ENCODE assay signal across 14 cellular contexts in the genomic region with DNA sequence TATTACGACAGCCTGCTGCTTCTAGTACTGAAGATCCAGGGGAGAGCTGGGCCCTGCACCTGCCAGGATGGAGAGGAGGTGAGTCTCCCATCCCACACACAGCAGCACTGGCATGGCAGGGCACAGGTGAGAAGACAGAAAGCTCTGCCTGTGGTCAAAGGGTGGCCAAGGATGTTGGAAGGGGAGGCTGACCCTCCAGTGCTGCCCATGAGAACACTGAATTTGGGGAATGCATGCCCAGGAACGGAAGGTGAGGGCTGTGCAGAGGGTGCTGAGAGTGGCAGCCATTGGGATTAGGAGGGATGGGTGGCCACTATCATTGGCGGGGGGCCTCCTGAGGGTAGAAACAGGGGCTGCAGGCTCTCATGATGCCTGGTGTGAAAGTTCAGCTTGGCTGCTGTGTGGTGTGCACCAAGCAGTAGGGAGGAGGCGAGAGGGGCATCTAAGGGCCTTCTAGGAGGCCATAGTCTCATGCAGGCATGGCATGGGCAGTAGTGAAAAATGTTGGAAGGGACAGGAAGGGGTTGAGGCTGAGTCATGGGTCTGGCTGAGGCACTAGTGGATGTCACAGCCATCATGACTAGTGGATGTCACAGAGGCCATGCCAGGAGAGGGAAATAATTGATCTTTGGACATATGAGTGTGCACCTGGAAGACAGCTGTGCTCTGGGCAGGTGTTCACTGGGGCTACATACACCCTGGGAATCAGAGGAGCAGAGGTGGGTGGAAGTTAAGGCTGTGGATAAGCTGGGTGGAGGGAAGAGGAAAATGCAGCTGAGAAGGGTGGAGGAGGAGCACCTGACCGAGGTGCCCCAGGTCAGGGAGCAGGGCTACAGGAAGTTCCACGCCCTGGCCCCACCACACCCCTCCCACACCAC. TPM values are rescaled to one million over a fixed set of nuclear protein-coding genes. Genes with fewer than 3 reads are reported as not detected.
A peak's percentile ranks its signal among the peaks of the same experiment; 100 is the strongest.
DNase-seq lines count a peak whose midpoint lies in the region; TF ChIP-seq lines count a peak whose summit lies in the region.
"Had no signal": no experiment of that assay in that cellular context is flagged by ENCODE, and none has a peak within 500 bp of the region (broad histone marks: within the 10 kb centered on the region; RNA-seq: fewer than 3 reads in every experiment).

No MANE protein-coding gene starts in this region.

- H3K9me2 ChIP-seq in GM23248 (ENCODE audit: insufficient read depth) (no peaks in the 10 kb centered on the region), PC-9 (ENCODE audit: insufficient read depth) (no peaks in the 10 kb centered on the region)

- no peak for TF ChIP-seq CTCF in PC-9 (conservative IDR thresholded peaks at IDR 0.05)
- no peak for TF ChIP-seq CTCF in fibroblast of mammary gland (conservative IDR thresholded peaks at IDR 0.05; ENCODE audit: control insufficient read depth, insufficient read depth, low read depth, low read length)
- TF ChIP-seq CTCF in spleen (IDR thresholded peaks at IDR 0.05 in 8 of 11, conservative IDR thresholded peaks at IDR 0.05 in 3 of 11) = no peak

- 84 to 95% methylated on average over 6 of the region's 6 CpGs for WGBS in GM23248 (ENCODE audit: low coverage in 1 of 2, low lambda C conversion rate in 2 of 2, missing lambda C conversion rate in 2 of 2), 2 experiments
- WGBS in spleen, 5 donors = 78 to 82% (median 80%) methylated on average over 6 of the region's 6 CpGs

- H3K4me1 ChIP-seq in GM23248 (ENCODE audit: insufficient read depth) (peaks cover 35% of the 10 kb centered on the region), PC-9 (replicated peaks; ENCODE audit: insufficient read depth) (peaks cover 30% of the 10 kb centered on the region), spleen (peaks cover 11 to 34% (median 29%) of the 10 kb centered on the region in 6 donors)

- BruUV-seq in PC-9 (replicated peaks; lab: Mats Ljungman, UMichigan) = no TSS peak

- no peak overlapping the region for H2AFZ ChIP-seq in GM23248
- no peak overlapping the region for H2AFZ ChIP-seq in PC-9

- H3K27ac ChIP-seq in GM23248 (no peak overlapping the region), PC-9 (no peak overlapping the region), spleen (peak overlapping the region in 2 of 8 donors; percentile 69 to 79)
- H3K27ac ChIP-seq: KMS-11, suprapubic skin had no signal

- no peaks in the 10 kb centered on the region for H3K9me3 ChIP-seq in GM23248 (ENCODE audit: low read depth)
- H3K9me3 ChIP-seq in PC-9 (ENCODE audit: insufficient read depth, low read depth) = no peaks in the 10 kb centered on the region
- no peaks in the 10 kb centered on the region for H3K9me3 ChIP-seq in spleen
- H3K9me3 ChIP-seq: suprapubic skin had no signal

- POLR2A ChIA-PET in PC-9 (lab: Charles Lee; ENCODE audit: unreplicated experiment) = interaction anchor here (0.5 kb wide), 1 partner anchor 10 kb away, joined by 7 read pairs; no protein-coding TSS in a partner anchor

- DNase-seq in GM23248 (peak; percentile 42), PC-9 (peak; percentile 24 to 39), fibroblast of mammary gland (ENCODE audit: low read depth) (peak; percentile 15), spleen (peak; percentile 22), posterior vena cava (ENCODE audit: low spot score) (no peak), NOMO-1 (lab: John Stamatoyannopoulos, UW; ENCODE audit: unreplicated experiment in 2 of 2) (no peak), AG08396 (ENCODE audit: low spot score) (no peak)
- DNase-seq: foreskin melanocyte, NCI-H1930 had no signal

- in situ Hi-C loops in GM23248 (cut with MboI) = no loop called here

- H3K79me2 ChIP-seq in GM23248 (ENCODE audit: insufficient read depth) (no peaks in the 10 kb centered on the region), PC-9 (ENCODE audit: low read depth) (no peaks in the 10 kb centered on the region)

- no peak overlapping the region for H3K4me3 ChIP-seq in GM23248
- H3K4me3 ChIP-seq in PC-9 = no peak overlapping the region
- H3K4me3 ChIP-seq in fibroblast of mammary gland (ENCODE audit: control insufficient read depth, low read depth, low read length) = no peak overlapping the region
- no peak overlapping the region for H3K4me3 ChIP-seq in spleen
- H3K4me3 ChIP-seq: suprapubic skin had no signal

- no peak overlapping the region for H3K4me2 ChIP-seq in GM23248 (ENCODE audit: unreplicated experiment)
- peak overlapping the region; percentile 44 for H3K4me2 ChIP-seq in PC-9
- H3K4me2 ChIP-seq: KMS-11 had no signal

- H3K27me3 ChIP-seq in GM23248 (replicated peaks; ENCODE audit: insufficient read depth) = no peaks in the 10 kb centered on the region
- H3K27me3 ChIP-seq in PC-9 (ENCODE audit: insufficient read depth, low read depth) = no peaks in the 10 kb centered on the region
- peaks cover 0 to 37% (median 0%) of the 10 kb centered on the region in 7 donors for H3K27me3 ChIP-seq in spleen (replicated peaks in 1 of 7)
- H3K27me3 ChIP-seq: suprapubic skin had no signal

- CTCF ChIA-PET in PC-9 (lab: Charles Lee) = interaction anchor here (0.6 to 1.0 kb wide), 3 partner anchors 27 to 59 kb away, joined by 4 read pairs; no protein-coding TSS in a partner anchor

- TF ChIP-seq POLR2A in spleen (IDR thresholded peaks at IDR 0.05) = no peak

- no peaks in the 10 kb centered on the region for H3K36me3 ChIP-seq in GM23248 (ENCODE audit: low read depth)
- no peaks in the 10 kb centered on the region for H3K36me3 ChIP-seq in PC-9 (ENCODE audit: low read depth)
- H3K36me3 ChIP-seq in spleen = no peaks in the 10 kb centered on the region
- H3K36me3 ChIP-seq: suprapubic skin had no signal

- peaks cover 14% of the 10 kb centered on the region for H3F3A ChIP-seq in GM23248 (ENCODE audit: insufficient read depth)
- H3F3A ChIP-seq in PC-9 (ENCODE audit: insufficient read depth, low read depth) = peaks cover 7% of the 10 kb centered on the region

- intact Hi-C loops in PC-9 (cut with micrococcal nuclease; ENCODE audit: unreplicated experiment) = no loop called here
- intact Hi-C loops in spleen (cut with DNase I; ENCODE audit: low total_unique reads) = no loop called here
- intact Hi-C loops in posterior vena cava (cut with DNase I) = no loop called here

- H3K9ac ChIP-seq in GM23248 = no peak overlapping the region
- H3K9ac ChIP-seq: KMS-11 had no signal

- H4K20me1 ChIP-seq in GM23248 (ENCODE audit: insufficient read depth) (no peaks in the 10 kb centered on the region), PC-9 (ENCODE audit: insufficient read depth) (no peaks in the 10 kb centered on the region)

RNA-seq across cellular contexts. Expression of gene LRRC74B, which starts 2.5 kb away (rescaled TPM):
- under 0.01 TPM in 1 of 2 replicates, not detected in the other for total RNA-seq in GM23248 (2014; rRNA removed; shearing (Covaris generic))
- polyA plus RNA-seq in GM23248 (2016; fragmentation: Nextera tagmentation; extraction: Ambion mirVana) = not detected in 2 replicates
- 0.25 TPM in 1 of 2 replicates, not detected in the other for total RNA-seq in PC-9 (2021)
- not detected for total RNA-seq in spleen
- under 1 TPM in 1 of 3 donors, not detected in 2; 0.03 TPM for polyA plus RNA-seq in spleen
- not detected for total RNA-seq in posterior vena cava
- total RNA-seq: activated T-helper 1 cell treated with anti-CD3 and anti-CD28 coated beads, Interleukin-12 subunit alpha, Interleukin-12 subunit beta, Interleukin-2, Interleukin-4 antibody, amounts not matched to agents 30 ng/mL and 10 ng/mL and 1 ng/mL, durations not matched to agents 14 hours and 24 hours and 36 hours; aorta; kidney epithelial cell; suprapubic skin had no signal

RNA-seq across cellular contexts. Expression of gene SLC7A4, which starts 10.9 kb away (rescaled TPM):
- not detected in 2 replicates for total RNA-seq in GM23248 (2014; rRNA removed; shearing (Covaris generic))
- polyA plus RNA-seq in GM23248 (2016; fragmentation: Nextera tagmentation; extraction: Ambion mirVana) = 0.13 TPM in 1 of 2 replicates, not detected in the other
- total RNA-seq in PC-9 (2021) = not detected in 2 replicates
- under 1 TPM in 4 of 7 donors, not detected in 3; 0.13 to 0.95 (median 0.30) TPM for total RNA-seq in spleen
- polyA plus RNA-seq in spleen = under 1 TPM; 0.11 to 0.42 (median 0.29) TPM
- 1 to 10 TPM; 1.5 to 8.9 TPM for total RNA-seq in posterior vena cava
- total RNA-seq: activated T-helper 1 cell treated with anti-CD3 and anti-CD28 coated beads, Interleukin-12 subunit alpha, Interleukin-12 subunit beta, Interleukin-2, Interleukin-4 antibody, amounts not matched to agents 30 ng/mL and 10 ng/mL and 1 ng/mL, durations not matched to agents 14 hours and 24 hours and 36 hours had no signal
- polyA plus RNA-seq: aorta had no signal

RNA-seq across cellular contexts. Expression of gene P2RX6, which starts 28.3 kb away (rescaled TPM):
- 1.6 TPM in 2 replicates for total RNA-seq in GM23248 (2014; rRNA removed; shearing (Covaris generic))
- polyA plus RNA-seq in GM23248 (2016; fragmentation: Nextera tagmentation; extraction: Ambion mirVana) (2.2 and 2.4 TPM in 2 replicates), spleen (1 to 10 TPM in 2 of 3 donors, under 1 TPM in 1; 0.86 to 5.6 (median 2.7) TPM)
- total RNA-seq in PC-9 (2021) (2.4 and 2.7 TPM in 2 replicates), spleen (10 to 100 TPM in 2 of 7 donors, 1 to 10 TPM in 5; 3.2 to 14.4 (median 4.5) TPM), posterior vena cava (1 to 10 TPM in 1 of 2 donors, under 1 TPM in 1; 0.19 to 1.0 TPM)
- total RNA-seq: kidney epithelial cell had no signal

RNA-seq across cellular contexts. Expression of gene THAP7, which starts 41.3 kb away (rescaled TPM):
- 19.5 and 27.5 TPM in 2 replicates for total RNA-seq in GM23248 (2014; rRNA removed; shearing (Covaris generic))
- polyA plus RNA-seq in GM23248 (2016; fragmentation: Nextera tagmentation; extraction: Ambion mirVana) (32.5 and 34.0 TPM in 2 replicates), spleen (10 to 100 TPM; 31.8 to 53.3 (median 47.5) TPM)
- total RNA-seq in PC-9 (2021) (16.4 and 17.0 TPM in 2 replicates), spleen (10 to 100 TPM; 16.7 to 38.7 (median 26.5) TPM), posterior vena cava (10 to 100 TPM; 16.4 to 20.5 TPM)

Comparison
In these comparisons a context has a peak if more than half of its experiments do, and no peak if none do; other contexts are left out.
1. DNase-seq: peak in GM23248 (single experiment), PC-9 (2 of 2), fibroblast of mammary gland (single experiment) and spleen (single experiment); none in posterior vena cava (single experiment), NOMO-1 (0 of 2) and AG08396 (single experiment).